In genomic region chr1:218735436-218735835, GRCh38 we compare ENCODE assay signal across 19 cellular contexts.
A peak's percentile ranks its signal among the peaks of the same experiment; 100 is the strongest.
DNase-seq lines count a peak whose midpoint lies in the region; ATAC-seq and TF ChIP-seq lines count a peak whose summit lies in the region.
"Had no signal": no experiment of that assay in that cellular context is flagged by ENCODE, and none has a peak within 500 bp of the region (broad histone marks: within the 10 kb centered on the region; RNA-seq: fewer than 3 reads in every experiment).

No MANE protein-coding gene starts in this region.

- no peak overlapping the region for H3K9ac ChIP-seq in mammary epithelial cell (ENCODE audit: insufficient read depth, low read length)

- H3K36me3 ChIP-seq in breast epithelium (no peaks in the 10 kb centered on the region), mammary epithelial cell (ENCODE audit: insufficient read depth, low read length) (no peaks in the 10 kb centered on the region), aorta (ENCODE audit: control insufficient read depth in 1 of 2, insufficient read depth in 2 of 2, low read length in 1 of 2) (no peaks in the 10 kb centered on the region)

- intact Hi-C loops in MCF 10A (cut with micrococcal nuclease) (no loop called here), breast epithelium (cut with DNase I; ENCODE audit: low total_unique reads) (no loop called here), mammary epithelial cell (cut with micrococcal nuclease) (no loop called here), left ventricle myocardium superior (cut with micrococcal nuclease) (no loop called here), aorta (cut with DNase I) (loop anchor here in 1 of 2 donors (5.0 kb wide), 1 partner anchor 398 kb away; no protein-coding TSS in a partner anchor)

- H2AFZ ChIP-seq in mammary epithelial cell (ENCODE audit: low read depth, low read length), result peak overlapping the region; percentile 61

- dilution Hi-C loops in mammary epithelial cell (cut with HindIII; ENCODE audit: low sequenced_read_pairs), result no loop called here

- no peak overlapping the region for H3K4me3 ChIP-seq in breast epithelium
- H3K4me3 ChIP-seq in mammary epithelial cell (replicated peaks in 1 of 3; ENCODE audit: insufficient read depth in 1 of 3, low read depth in 2 of 3, low read length in 3 of 3), result no peak overlapping the region
- H3K4me3 ChIP-seq in aorta (ENCODE audit: low read length in 2 of 2), result no peak overlapping the region

- no peak for TF ChIP-seq POLR2A in breast epithelium (IDR thresholded peaks at IDR 0.05)

- in situ Hi-C loops in mammary epithelial cell (cut with MboI; ENCODE audit: low sequenced_read_pairs in 2 of 2), result no loop called here

- no peak overlapping the region for H3K4me3 Mint-ChIP-seq in MCF 10A (ENCODE audit: unreplicated experiment)
- H3K4me3 Mint-ChIP-seq: nephron progenitor cell, type B pancreatic cell had no signal

- no peaks in the 10 kb centered on the region for H3K27me3 Mint-ChIP-seq in MCF 10A (ENCODE audit: insufficient read depth, unreplicated experiment)
- H3K27me3 Mint-ChIP-seq: type B pancreatic cell had no signal

- peak overlapping the region; percentile 31 for H3K4me2 ChIP-seq in mammary epithelial cell (ENCODE audit: insufficient read depth, low read depth, low read length)

- H3K27ac ChIP-seq in breast epithelium (no peak overlapping the region), mammary epithelial cell (ENCODE audit: insufficient read depth, low read depth, low read length) (no peak overlapping the region), aorta (ENCODE audit: low read depth in 1 of 2, low read length in 2 of 2) (no peak overlapping the region)
- H3K27ac ChIP-seq: 22Rv1 had no signal

- TF ChIP-seq CTCF in MCF 10A (IDR thresholded peaks at IDR 0.05; ENCODE audit: unreplicated experiment) (no peak), breast epithelium (IDR thresholded peaks at IDR 0.05) (no peak), mammary epithelial cell (conservative IDR thresholded peaks at IDR 0.05 in 1 of 2, IDR thresholded peaks at IDR 0.05 in 1 of 2; ENCODE audit: extremely low read depth in 1 of 2, insufficient read depth in 1 of 2, low read depth in 1 of 2, low read length in 2 of 2) (no peak)

- H3K27ac Mint-ChIP-seq in MCF 10A (ENCODE audit: low read depth, unreplicated experiment), result no peak overlapping the region
- H3K27ac Mint-ChIP-seq: nephron progenitor cell, type B pancreatic cell had no signal

- CTCF ChIA-PET in MCF 10A (lab: Yijun Ruan, JAX) (interaction anchor here (0.5 to 2.3 kb wide), 14 partner anchors 8 to 484 kb away, joined by 3 to 12 read pairs (median 3); no protein-coding TSS in a partner anchor), mammary epithelial cell (lab: Charles Lee; ENCODE audit: low non-redundant PET) (no interaction called here)

- H3K4me1 Mint-ChIP-seq in MCF 10A (ENCODE audit: insufficient read depth, unreplicated experiment), result peaks cover 10% of the 10 kb centered on the region

- H4K20me1 ChIP-seq in mammary epithelial cell (ENCODE audit: insufficient read depth, low read length), result no peaks in the 10 kb centered on the region

- ATAC-seq in left ventricle myocardium superior (peak; percentile 82), aorta (ENCODE audit: low FRiP score) (peak; percentile 83), HG03457 (IDR thresholded peaks at IDR 0.05; ENCODE audit: unreplicated experiment) (no peak), HG02588 (IDR thresholded peaks at IDR 0.05; ENCODE audit: unreplicated experiment) (no peak)
- ATAC-seq: HepG2 had no signal

- POLR2A ChIA-PET in MCF 10A (lab: Yijun Ruan, JAX), result interaction anchor here (0.6 to 0.7 kb wide), 5 partner anchors 15 to 236 kb away, joined by 3 to 4 read pairs (median 3); no protein-coding TSS in a partner anchor

- peaks cover 10% of the 10 kb centered on the region for H3K9me3 Mint-ChIP-seq in MCF 10A (ENCODE audit: unreplicated experiment)
- H3K9me3 Mint-ChIP-seq: nephron progenitor cell had no signal

- BruUV-seq in MCF 10A (replicated peaks; lab: Mats Ljungman, UMichigan) (no TSS peak), mammary epithelial cell (replicated peaks; lab: Mats Ljungman, UMichigan) (no TSS peak)

- H3K4me1 ChIP-seq in breast epithelium (no peaks in the 10 kb centered on the region), mammary epithelial cell (ENCODE audit: insufficient read depth, low read length) (peaks cover 9% of the 10 kb centered on the region), aorta (ENCODE audit: control insufficient read depth in 1 of 2, insufficient read depth in 2 of 2, low read length in 2 of 2) (no peaks in the 10 kb centered on the region)

- H3K27me3 ChIP-seq in breast epithelium, result no peaks in the 10 kb centered on the region
- no peaks in the 10 kb centered on the region for H3K27me3 ChIP-seq in mammary epithelial cell (ENCODE audit: insufficient read depth, low read length)
- no peaks in the 10 kb centered on the region for H3K27me3 ChIP-seq in aorta (ENCODE audit: control insufficient read depth in 1 of 2, insufficient read depth in 2 of 2, low read length in 1 of 2)

- DNase-seq in MCF 10A (ENCODE audit: unreplicated experiment), result peak; percentile 48
- DNase-seq in breast epithelium (ENCODE audit: low spot score in 2 of 2), result no peak
- no peak for DNase-seq in mammary epithelial cell
- no peak for DNase-seq in left ventricle myocardium superior
- DNase-seq in aorta, result no peak
- no peak for DNase-seq in RPMI8226
- DNase-seq: activated gamma-delta T cell treated with Interleukin-2 at 50 U/mL for 16 hours; caudate nucleus; GDM1; head of caudate nucleus; NCI-H1105; NCI-H2227 treated with DMSO at 0.1 percent for 48 hours; nephron progenitor cell; stimulated activated CD4-positive, alpha-beta T cell treated with anti-CD3 and anti-CD28 coated beads, Interleukin-2, amount 100 ng/mL, for 48 hours had no signal

- H3K79me2 ChIP-seq in mammary epithelial cell (ENCODE audit: insufficient read depth, low read length), result no peaks in the 10 kb centered on the region

- H3K9me3 ChIP-seq in breast epithelium, result no peaks in the 10 kb centered on the region
- no peaks in the 10 kb centered on the region for H3K9me3 ChIP-seq in mammary epithelial cell (replicated peaks; ENCODE audit: insufficient read depth, low read length)
- H3K9me3 ChIP-seq in aorta (ENCODE audit: control insufficient read depth, low read length), result no peaks in the 10 kb centered on the region

- no peaks in the 10 kb centered on the region for H3K36me3 Mint-ChIP-seq in MCF 10A (ENCODE audit: insufficient read depth, unreplicated experiment)
- H3K36me3 Mint-ChIP-seq: type B pancreatic cell had no signal

Comparison
In these comparisons a context has a peak if more than half of its experiments do, and no peak if none do; other contexts are left out.
1. ATAC-seq: peak in left ventricle myocardium superior (single experiment) and aorta (single experiment); none in HG03457 (single experiment) and HG02588 (single experiment).